8 cellular contexts compared by ENCODE assay signal in genomic region chr5:176446884-176447537, GRCh38. TPM values are rescaled to one million over a fixed set of nuclear protein-coding genes. Genes with fewer than 3 reads are reported as not detected.
DNase-seq lines count a peak whose midpoint lies in the region; ATAC-seq, FAIRE-seq and TF ChIP-seq lines count a peak whose summit lies in the region.

No MANE protein-coding gene starts in this region.

- WGBS in pancreas, 2 donors: 13 to 14% methylated on average over 24 of the region's 24 CpGs

- peak overlapping the region; percentile 96 for H2AFZ ChIP-seq in ACC112 (ENCODE audit: low read length, unreplicated experiment)

- H3K36me3 Mint-ChIP-seq in HFFc6 (ENCODE audit: low read depth): peaks cover 10% of the 10 kb centered on the region
- H3K36me3 Mint-ChIP-seq in activated CD8-positive, alpha-beta T cell treated with anti-CD3 and anti-CD28 coated beads, Interleukin-2, amount 10 ng/mL, durations not matched to agents 7 days and 5 days (ENCODE audit: low read depth): peaks cover 15% of the 10 kb centered on the region

- CTCF ChIA-PET in activated CD8-positive, alpha-beta T cell treated with anti-CD3 and anti-CD28 coated beads, Interleukin-2, amount 10 ng/mL, durations not matched to agents 7 days and 5 days (lab: Charles Lee): interaction anchor here (0.9 to 4.5 kb wide), 16 partner anchors 9 to 200 kb away, joined by 3 to 65 read pairs (median 6); partner anchors contain the start of genes CLTB, RNF44 and TSPAN17

- POLR2A ChIA-PET in activated CD8-positive, alpha-beta T cell treated with anti-CD3 and anti-CD28 coated beads, Interleukin-2, amount 10 ng/mL, durations not matched to agents 7 days and 5 days (lab: Charles Lee): interaction anchor here (0.7 to 3.1 kb wide), 11 partner anchors 10 to 97 kb away, joined by 3 to 20 read pairs (median 5); partner anchors contain the start of genes CLTB and RNF44

- intact Hi-C loops in pancreas (cut with DNase I): no loop called here

- H3K9me3 ChIP-seq in pancreas: no peaks in the 10 kb centered on the region

- H3K36me3 ChIP-seq in ACC112 (ENCODE audit: insufficient read depth, low read length) (no peaks in the 10 kb centered on the region), pancreas (no peaks in the 10 kb centered on the region)

- FAIRE-seq in pancreas (lab: Jason Lieb, UNC): no peak

- ATAC-seq in activated CD8-positive, alpha-beta T cell treated with anti-CD3 and anti-CD28 coated beads, Interleukin-2, amount 10 ng/mL, durations not matched to agents 7 days and 5 days: no peak
- ATAC-seq in pancreas (peak; percentile 2 to 17 (median 5)), GM18519 (IDR thresholded peaks at IDR 0.05; ENCODE audit: low FRiP score, unreplicated experiment) (no peak), HG03045 (IDR thresholded peaks at IDR 0.05; ENCODE audit: unreplicated experiment) (no peak), HG02588 (IDR thresholded peaks at IDR 0.05; ENCODE audit: unreplicated experiment) (no peak)

- peak overlapping the region; percentile 84 for H3K27ac ChIP-seq in ACC112 (ENCODE audit: low read depth, low read length)
- H3K27ac ChIP-seq in pancreas: peak overlapping the region; percentile 87 to 95 (median 92)

- peak overlapping the region; percentile 98 for H3K4me3 ChIP-seq in ACC112 (ENCODE audit: low read depth, low read length)
- H3K4me3 ChIP-seq in fibroblast of pulmonary artery (replicated peaks; ENCODE audit: low read depth, low read length): peak overlapping the region; percentile 90
- peak overlapping the region; percentile 43 to 87 (median 65) for H3K4me3 ChIP-seq in pancreas

- no peaks in the 10 kb centered on the region for H3K9me3 Mint-ChIP-seq in HFFc6
- H3K9me3 Mint-ChIP-seq in activated CD8-positive, alpha-beta T cell treated with anti-CD3 and anti-CD28 coated beads, Interleukin-2, amount 10 ng/mL, durations not matched to agents 7 days and 5 days (ENCODE audit: insufficient read depth): no peaks in the 10 kb centered on the region

- H3K4me3 Mint-ChIP-seq in HFFc6: peak overlapping the region; percentile 100
- H3K4me3 Mint-ChIP-seq in activated CD8-positive, alpha-beta T cell treated with anti-CD3 and anti-CD28 coated beads, Interleukin-2, amount 10 ng/mL, durations not matched to agents 7 days and 5 days: peak overlapping the region; percentile 99

- peaks cover 10% of the 10 kb centered on the region for H3K27me3 Mint-ChIP-seq in HFFc6 (ENCODE audit: insufficient read depth)
- peaks cover 8% of the 10 kb centered on the region for H3K27me3 Mint-ChIP-seq in activated CD8-positive, alpha-beta T cell treated with anti-CD3 and anti-CD28 coated beads, Interleukin-2, amount 10 ng/mL, durations not matched to agents 7 days and 5 days (ENCODE audit: low read depth)

- H3K27me3 ChIP-seq in ACC112 (ENCODE audit: insufficient read depth, low read length): no peaks in the 10 kb centered on the region
- H3K27me3 ChIP-seq in pancreas: no peaks in the 10 kb centered on the region

- peak overlapping the region; percentile 100 for H3K27ac Mint-ChIP-seq in HFFc6
- peak overlapping the region; percentile 100 for H3K27ac Mint-ChIP-seq in activated CD8-positive, alpha-beta T cell treated with anti-CD3 and anti-CD28 coated beads, Interleukin-2, amount 10 ng/mL, durations not matched to agents 7 days and 5 days

- H3K79me2 ChIP-seq in ACC112 (ENCODE audit: control insufficient read depth, insufficient read depth, low read length, unreplicated experiment): peaks cover 34% of the 10 kb centered on the region

- TF ChIP-seq CTCF in HFFc6 (IDR thresholded peaks at IDR 0.05) (no peak), fibroblast of pulmonary artery (IDR thresholded peaks at IDR 0.05; ENCODE audit: low read length, missing control alignments) (no peak), pancreas (IDR thresholded peaks at IDR 0.05) (no peak)

- peaks cover 16% of the 10 kb centered on the region for H3K4me1 ChIP-seq in ACC112 (ENCODE audit: control insufficient read depth, insufficient read depth, low read length, unreplicated experiment)
- H3K4me1 ChIP-seq in pancreas: peaks cover 0 to 12% (median 6%) of the 10 kb centered on the region in 3 donors

- H3K4me1 Mint-ChIP-seq in HFFc6 (ENCODE audit: low read depth): peaks cover 23% of the 10 kb centered on the region
- peaks cover 30% of the 10 kb centered on the region for H3K4me1 Mint-ChIP-seq in activated CD8-positive, alpha-beta T cell treated with anti-CD3 and anti-CD28 coated beads, Interleukin-2, amount 10 ng/mL, durations not matched to agents 7 days and 5 days (ENCODE audit: low read depth)

- DNase-seq in HFFc6 (no peak), fibroblast of pulmonary artery (ENCODE audit: low read depth) (no peak), pancreas (peak; percentile 9 to 71 (median 34))
- DNase-seq in activated CD8-positive, alpha-beta T cell treated with anti-CD3 and anti-CD28 coated beads, Interleukin-2, amount 10 ng/mL, durations not matched to agents 7 days and 5 days: peak; percentile 23

RNA-seq across cellular contexts. Expression of gene FAF2, which starts 1.2 kb away (rescaled TPM):
- 10 to 100 TPM; 43.4 to 53.1 (median 49.3) TPM for total RNA-seq in HFFc6 (2021; fragmentation: NEBNext Ultra II Directional; extraction: Animal tissue kit (Norgen Biotek cat#: 25700))
- 10 to 100 TPM; 31.3 to 31.4 TPM for total RNA-seq in activated CD8-positive, alpha-beta T cell treated with anti-CD3 and anti-CD28 coated beads, Interleukin-2, amount 10 ng/mL, durations not matched to agents 7 days and 5 days
- 10 to 100 TPM in 5 of 6 donors, 1 to 10 TPM in 1; 9.3 to 18.0 (median 15.6) TPM for total RNA-seq in pancreas
- polyA plus RNA-seq in pancreas: 10 to 100 TPM in 1 of 2 donors, 1 to 10 TPM in 1; 6.8 to 15.5 TPM

RNA-seq across cellular contexts. Expression of gene CLTB, which starts 30.7 kb away (rescaled TPM):
- 100 to 1,000 TPM; 178 to 226 (median 202) TPM for total RNA-seq in HFFc6 (2021; fragmentation: NEBNext Ultra II Directional; extraction: Animal tissue kit (Norgen Biotek cat#: 25700))
- 10 to 100 TPM; 65.4 to 67.7 TPM for total RNA-seq in activated CD8-positive, alpha-beta T cell treated with anti-CD3 and anti-CD28 coated beads, Interleukin-2, amount 10 ng/mL, durations not matched to agents 7 days and 5 days
- 10 to 100 TPM; 28.6 to 42.3 (median 32.6) TPM for total RNA-seq in pancreas
- 10 to 100 TPM; 64.9 to 92.0 TPM for polyA plus RNA-seq in pancreas

RNA-seq across cellular contexts. Expression of gene HIGD2A, which starts 58.5 kb away (rescaled TPM):
- total RNA-seq in HFFc6 (2021; fragmentation: NEBNext Ultra II Directional; extraction: Animal tissue kit (Norgen Biotek cat#: 25700)): 100 to 1,000 TPM in 4 of 6 experiments, 10 to 100 TPM in 2; 90.4 to 109 (median 105) TPM
- total RNA-seq in activated CD8-positive, alpha-beta T cell treated with anti-CD3 and anti-CD28 coated beads, Interleukin-2, amount 10 ng/mL, durations not matched to agents 7 days and 5 days: 100 to 1,000 TPM; 129 to 142 TPM
- total RNA-seq in pancreas: 10 to 100 TPM; 30.0 to 47.4 (median 44.4) TPM
- polyA plus RNA-seq in pancreas: 100 to 1,000 TPM; 101 to 109 TPM

RNA-seq across cellular contexts. Expression of gene NOP16, which starts 58.6 kb away (rescaled TPM):
- 10 to 100 TPM; 27.8 to 48.7 (median 33.2) TPM for total RNA-seq in HFFc6 (2021; fragmentation: NEBNext Ultra II Directional; extraction: Animal tissue kit (Norgen Biotek cat#: 25700))
- total RNA-seq in activated CD8-positive, alpha-beta T cell treated with anti-CD3 and anti-CD28 coated beads, Interleukin-2, amount 10 ng/mL, durations not matched to agents 7 days and 5 days: 10 to 100 TPM; 44.5 to 46.3 TPM
- 10 to 100 TPM in 2 of 6 donors, 1 to 10 TPM in 4; 4.7 to 13.3 (median 7.9) TPM for total RNA-seq in pancreas
- 10 to 100 TPM; 18.4 to 23.2 TPM for polyA plus RNA-seq in pancreas

Comparison
In these comparisons a context has a peak if more than half of its experiments do, and no peak if none do; other contexts are left out.
1. DNase-seq: peak in activated CD8-positive, alpha-beta T cell treated with anti-CD3 and anti-CD28 coated beads, Interleukin-2, amount 10 ng/mL, durations not matched to agents 7 days and 5 days (single experiment) and pancreas (6 of 6); none in HFFc6 (single experiment) and fibroblast of pulmonary artery (single experiment).
2. ATAC-seq: peak in pancreas (4 of 4); none in activated CD8-positive, alpha-beta T cell treated with anti-CD3 and anti-CD28 coated beads, Interleukin-2, amount 10 ng/mL, durations not matched to agents 7 days and 5 days (single experiment), GM18519 (single experiment), HG03045 (single experiment) and HG02588 (single experiment).
3. Peak in every context shown above with its lines, with median percentiles within 50 percentile points of each other: H3K4me3 ChIP-seq.